Comparison of ENCODE assay signal across 8 cellular contexts in the genomic region with DNA sequence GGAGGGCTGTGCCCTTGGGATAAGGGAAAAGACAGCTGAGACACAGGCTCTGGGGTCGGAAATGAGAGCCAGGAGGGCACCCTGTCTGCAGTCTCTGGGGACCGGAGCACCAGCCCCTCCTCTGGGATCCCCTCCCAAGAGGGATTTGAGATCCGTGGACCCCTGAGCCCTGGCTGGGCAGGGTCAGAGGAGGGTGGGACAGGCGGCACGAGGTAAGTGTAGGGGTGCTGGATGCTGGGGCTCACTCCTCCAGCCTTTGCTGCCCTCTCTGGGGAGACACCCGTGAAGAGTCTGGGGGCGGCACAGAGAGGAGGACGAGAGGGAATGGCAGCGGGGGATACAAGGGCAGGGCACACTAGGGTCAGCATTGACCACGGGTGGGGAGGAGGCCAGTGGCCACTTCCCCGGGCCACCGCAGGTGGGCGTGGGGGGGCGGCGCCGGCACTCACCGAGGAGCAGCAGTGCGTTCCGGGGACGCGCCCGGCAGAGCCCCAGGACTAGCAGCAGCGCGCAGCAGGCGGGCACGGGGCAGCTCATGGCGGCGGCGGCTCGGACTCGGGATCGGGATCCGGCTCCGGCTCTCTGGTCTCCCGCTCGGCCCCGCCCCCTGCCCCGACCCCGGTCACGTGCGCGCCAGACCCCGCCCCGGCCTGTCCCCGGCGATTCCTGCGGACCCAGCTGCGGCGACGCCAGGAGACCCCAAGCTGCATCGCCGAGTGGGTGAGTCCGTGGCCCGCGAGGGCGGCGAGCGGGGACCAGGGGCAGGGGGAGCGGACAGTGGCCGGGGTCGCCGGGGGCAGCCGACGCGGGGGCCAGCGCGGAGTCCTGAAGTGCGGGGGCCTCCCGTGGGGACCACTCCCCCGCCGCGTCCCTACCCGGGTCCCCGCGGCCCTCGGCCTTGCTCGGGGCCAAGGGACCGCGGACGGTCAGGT. TPM values are rescaled to one million over a fixed set of nuclear protein-coding genes. Genes with fewer than 3 reads are reported as not detected.
DNase-seq lines count a peak whose midpoint lies in the region; ATAC-seq and TF ChIP-seq lines count a peak whose summit lies in the region.

TSS of gene SGSH (minus strand) at position 557 of the 932 bp plus-strand sequence. CDS start at position 537, 20 bp downstream.
TSS of gene SLC26A11 (plus strand) at position 651 of the 932 bp plus-strand sequence. CDS start 1,134 bp downstream, outside the sequence.

- H3K36me3 Mint-ChIP-seq in endodermal cell (ENCODE audit: low read depth), result peaks cover 39% of the 10 kb centered on the region

- peak within 1 kb of the TSS; percentile 86 for H3K4me3 ChIP-seq in endodermal cell (ENCODE audit: low read length)
- peak within 1 kb of the TSS; percentile 89 for H3K4me3 ChIP-seq in mesodermal cell (ENCODE audit: extremely low read depth, insufficient read depth, low read length, poor library complexity, severe bottlenecking)

- peak within 1 kb of the TSS; percentile 71 for H3K9ac ChIP-seq in endodermal cell (ENCODE audit: extremely low read depth, low read length, poor library complexity, severe bottlenecking)

- no peaks in the 10 kb centered on the region for H3K27me3 ChIP-seq in endodermal cell (ENCODE audit: control insufficient read depth, insufficient read depth, low read length, poor library complexity, severe bottlenecking)

- no peaks in the 10 kb centered on the region for H3K9me3 Mint-ChIP-seq in endodermal cell

- H3K36me3 ChIP-seq in endodermal cell (ENCODE audit: control insufficient read depth, insufficient read depth, low read length) (peaks cover 37% of the 10 kb centered on the region), mesodermal cell (ENCODE audit: control insufficient read depth, insufficient read depth, low read length) (peaks cover 45% of the 10 kb centered on the region)

- no peak within 1 kb of the TSS for H3K27ac ChIP-seq in endodermal cell (ENCODE audit: low read depth, low read length)
- H3K27ac ChIP-seq in mesodermal cell (ENCODE audit: low read depth, low read length, severe bottlenecking), result peak within 1 kb of the TSS; percentile 41

- H3K4me3 Mint-ChIP-seq in endodermal cell, result peak within 1 kb of the TSS; percentile 88

- DNase-seq in GM03348 (ENCODE audit: low spot score), result peak; percentile 99
- peak; percentile 28 for DNase-seq in NCI-H526 treated with DMSO at 0.1 percent for 48 hours (lab: John Stamatoyannopoulos, UW)
- DNase-seq in activated CD8-positive, alpha-beta memory T cell treated with anti-CD3 and anti-CD28 coated beads, Interleukin-2, amount 50 U/mL, for 24 hours (ENCODE audit: extremely low read depth), result peak; percentile 18
- DNase-seq in endodermal cell, result peak; percentile 98
- peak; percentile 63 to 64 for DNase-seq in stimulated activated CD8-positive, alpha-beta memory T cell treated with anti-CD3 and anti-CD28 coated beads, Interleukin-2, amount 100 ng/mL, for 48 hours (ENCODE audit: low read depth in 2 of 2)
- DNase-seq in middle frontal gyrus (ENCODE audit: extremely low spot score, low spot score), result no peak

- no peaks in the 10 kb centered on the region for H3K9me3 ChIP-seq in endodermal cell (ENCODE audit: control insufficient read depth, low read length)
- H3K9me3 ChIP-seq in mesodermal cell (ENCODE audit: control insufficient read depth, low read length), result no peaks in the 10 kb centered on the region

- no peaks in the 10 kb centered on the region for H3K27me3 Mint-ChIP-seq in endodermal cell (ENCODE audit: insufficient read depth)

- WGBS in endodermal cell (ENCODE audit: insufficient coverage in 1 of 2, insufficient read length in 1 of 2), 2 experiments, result 0% methylated on average over 8 to 80 of the region's 80 CpGs
- WGBS in mesodermal cell (ENCODE audit: insufficient coverage in 2 of 2), 2 experiments, result 1% methylated on average over 44 to 56 of the region's 80 CpGs

- TF ChIP-seq CTCF in endodermal cell (conservative IDR thresholded peaks at IDR 0.05), result no peak

- H3K4me1 ChIP-seq in endodermal cell (ENCODE audit: control insufficient read depth, insufficient read depth, low read length) (no peaks in the 10 kb centered on the region), mesodermal cell (ENCODE audit: control insufficient read depth, insufficient read depth, low read length, poor library complexity, severe bottlenecking) (peaks cover 12% of the 10 kb centered on the region)

- ATAC-seq in HG02759 (IDR thresholded peaks at IDR 0.05; ENCODE audit: unreplicated experiment), result peak; percentile 45

- H3K27ac Mint-ChIP-seq in endodermal cell, result peak within 1 kb of the TSS; percentile 77

- peaks cover 12% of the 10 kb centered on the region for H3K4me1 Mint-ChIP-seq in endodermal cell

RNA-seq across cellular contexts. Expression of gene SGSH, which starts in this region (rescaled TPM):
- 10 to 100 TPM; 40.4 to 42.5 TPM for total RNA-seq in endodermal cell
- 27.5 TPM for polyA plus RNA-seq in endodermal cell (2013, experiment 1 of 2)
- polyA plus RNA-seq in endodermal cell (2013, experiment 2 of 2), result 21.8 TPM
- polyA plus RNA-seq in mesodermal cell (2013, experiment 1 of 2), result 30.4 TPM
- 19.2 TPM for polyA plus RNA-seq in mesodermal cell (2013, experiment 2 of 2)

RNA-seq across cellular contexts. Expression of gene SLC26A11, which starts in this region (rescaled TPM):
- total RNA-seq in endodermal cell, result 10 to 100 TPM; 43.7 to 48.2 TPM
- 25.4 TPM for polyA plus RNA-seq in endodermal cell (2013, experiment 1 of 2)
- polyA plus RNA-seq in endodermal cell (2013, experiment 2 of 2), result 25.1 TPM
- polyA plus RNA-seq in mesodermal cell (2013, experiment 1 of 2), result 20.4 TPM
- polyA plus RNA-seq in mesodermal cell (2013, experiment 2 of 2), result 15.6 TPM
